ENCODE assay signal across 1 cellular context in genomic region chr10:6348091-6348862, GRCh38.
TF ChIP-seq lines count a peak whose summit lies in the region.

No MANE protein-coding gene starts in this region.

TF ChIP-seq in GM12878, 131 proteins besides CTCF, POLR2A, EP300 and RAD21 (continued from another document and continues in another):
- TF ChIP-seq REST (IDR thresholded peaks at IDR 0.05; ENCODE audit: low read depth, low read length) (no peak), CBFB (IDR thresholded peaks at IDR 0.05; ENCODE audit: low read depth) (peak; percentile 77), TCF12 (IDR thresholded peaks at IDR 0.05; ENCODE audit: low read depth, low read length) (peak; percentile 62; the same call in 1 of the 2 replicates), HCFC1 (IDR thresholded peaks at IDR 0.05; ENCODE audit: low read length) (no peak), SMC3 (IDR thresholded peaks at IDR 0.05; ENCODE audit: borderline replicate concordance, low read length) (no peak; the same call in 1 of the 2 replicates), BMI1 (IDR thresholded peaks at IDR 0.05; ENCODE audit: borderline replicate concordance) (peak; percentile 83), IKZF2 (IDR thresholded peaks at IDR 0.05) (peak; percentile 96 to 98), ZNF274 (IDR thresholded peaks at IDR 0.05; ENCODE audit: insufficient read depth, insufficient read length) (no peak), MLLT1 (IDR thresholded peaks at IDR 0.05) (peak; percentile 95), JUNB (IDR thresholded peaks at IDR 0.05) (peak; percentile 83), SUZ12 (IDR thresholded peaks at IDR 0.05; ENCODE audit: unreplicated experiment) (no peak), ETV6 (conservative IDR thresholded peaks at IDR 0.05 in 1 of 2, IDR thresholded peaks at IDR 0.05 in 1 of 2; ENCODE audit: borderline replicate concordance in 1 of 2, low read depth in 1 of 2) (peak in 1 of 2 experiments; percentile 77; a peak in 2 of 4 replicates), USF2 (IDR thresholded peaks at IDR 0.05; ENCODE audit: borderline replicate concordance, low read depth, low read length) (no peak), TCF7 (IDR thresholded peaks at IDR 0.05; ENCODE audit: borderline replicate concordance) (0 out of 2 replicates have a peak, but pooled peaks have one; percentile 51), MYC (IDR thresholded peaks at IDR 0.05; ENCODE audit: insufficient read depth, insufficient read length, insufficient replicate concordance, low read length, severe bottlenecking) (no peak), ATF3 (IDR thresholded peaks at IDR 0.05; ENCODE audit: borderline replicate concordance, extremely low read depth, low read depth, low read length) (no peak), RUNX3 (IDR thresholded peaks at IDR 0.05; ENCODE audit: low read length) (peak; percentile 97), LARP7 (IDR thresholded peaks at IDR 0.05) (no peak; the same call in 1 of the 2 replicates), GABPA (IDR thresholded peaks at IDR 0.05; ENCODE audit: low read depth) (peak; percentile 21; the same call in 1 of the 2 replicates), BCLAF1 (IDR thresholded peaks at IDR 0.05) (no peak), ZBED1 (IDR thresholded peaks at IDR 0.05; ENCODE audit: borderline replicate concordance) (peak; percentile 67; the same call in 1 of the 2 replicates), SPI1 (IDR thresholded peaks at IDR 0.05; ENCODE audit: borderline replicate concordance, insufficient read depth, low read depth, low read length) (peak; percentile 69; the same call in 1 of the 2 replicates), CHD2 (IDR thresholded peaks at IDR 0.05; ENCODE audit: borderline replicate concordance, low read depth, low read length) (peak; percentile 75), ZNF384 (IDR thresholded peaks at IDR 0.05; ENCODE audit: borderline replicate concordance, low read depth, low read length) (peak; percentile 78), ZNF207 (IDR thresholded peaks at IDR 0.05; ENCODE audit: borderline replicate concordance) (no peak), HDAC6 (IDR thresholded peaks at IDR 0.05; ENCODE audit: unreplicated experiment) (no peak), STAT3 (IDR thresholded peaks at IDR 0.05; ENCODE audit: low read depth, low read length) (peak; percentile 84; the same call in 1 of the 2 replicates), ZNF217 (IDR thresholded peaks at IDR 0.05) (0 out of 2 replicates have a peak, but pooled peaks have one; percentile 14), E2F4 (IDR thresholded peaks at IDR 0.05; ENCODE audit: low read depth, low read length) (no peak), MEF2A (IDR thresholded peaks at IDR 0.05; ENCODE audit: insufficient read depth, low read depth, low read length) (peak; percentile 69; the same call in 1 of the 2 replicates), ZBTB33 (IDR thresholded peaks at IDR 0.05) (no peak), RELB (IDR thresholded peaks at IDR 0.05; ENCODE audit: low read depth) (peak; percentile 91), GATAD2B (conservative IDR thresholded peaks at IDR 0.05; ENCODE audit: low read depth) (peak; percentile 62), CHD1 (IDR thresholded peaks at IDR 0.05; ENCODE audit: low read depth, low read length) (no peak), FOXM1 (IDR thresholded peaks at IDR 0.05; ENCODE audit: low read depth, low read length) (peak; percentile 86; the same call in 1 of the 2 replicates), ZNF592 (IDR thresholded peaks at IDR 0.05) (0 out of 2 replicates have a peak, but pooled peaks have one; percentile 12), MYB (IDR thresholded peaks at IDR 0.05; ENCODE audit: borderline replicate concordance, low read depth, low read length) (no peak; the same call in 1 of the 2 replicates), BRCA1 (IDR thresholded peaks at IDR 0.05; ENCODE audit: low read depth, low read length) (no peak), USF1 (IDR thresholded peaks at IDR 0.05; ENCODE audit: borderline replicate concordance, extremely low read length, insufficient read depth, low read depth, low read length) (no peak), RFX5 (IDR thresholded peaks at IDR 0.05; ENCODE audit: low read depth, low read length) (no peak)
